ENCODE assay signal across 8 cellular contexts in genomic region chr10:125160856-125161569, GRCh38. TPM values are rescaled to one million over a fixed set of nuclear protein-coding genes. Genes with fewer than 3 reads are reported as not detected.
A peak's percentile ranks its signal among the peaks of the same experiment; 100 is the strongest.
DNase-seq lines count a peak whose midpoint lies in the region; ATAC-seq, FAIRE-seq and TF ChIP-seq lines count a peak whose summit lies in the region.

No MANE protein-coding gene starts in this region.

- ATAC-seq in psoas muscle (peak; percentile 66 to 80 (median 80)), HG02678 (IDR thresholded peaks at IDR 0.05; ENCODE audit: unreplicated experiment) (no peak)

- CTCF ChIA-PET in OCI-LY7 (lab: Charles Lee; ENCODE audit: unreplicated experiment) = no interaction called here

- intact Hi-C loops in OCI-LY7 (cut with micrococcal nuclease; ENCODE audit: unreplicated experiment) = no loop called here
- intact Hi-C loops in psoas muscle (cut with DNase I) = loop anchor here (2.0 to 10.0 kb wide), 4 partner anchors 182 to 556 kb away; partner anchors contain the start of gene EDRF1 (in 1 of the 2)

- DNase-seq in DMS 273 (lab: John Stamatoyannopoulos, UW; ENCODE audit: unreplicated experiment) = peak; percentile 93
- peak; percentile 80 to 88 for DNase-seq in HL-60 (ENCODE audit: low read depth in 1 of 2, low spot score in 1 of 2)
- no peak for DNase-seq in OCI-LY7 (ENCODE audit: low spot score)
- peak in 47 of 51 donors; percentile 31 to 82 (median 66) for DNase-seq in hypothalamus (lab: John Stamatoyannopoulos, UW)
- peak; percentile 83 to 89 for DNase-seq in psoas muscle
- DNase-seq in GM19239 (ENCODE audit: insufficient read length, low spot score) = no peak

- H3K9me3 Mint-ChIP-seq in brain = peaks cover 0 to 3% (median 0%) of the 10 kb centered on the region in 5 experiments

- H3K4me3 ChIP-seq in HL-60 (replicated peaks; ENCODE audit: insufficient read depth, low read length) = peak overlapping the region; percentile 76
- no peak overlapping the region for H3K4me3 ChIP-seq in OCI-LY7 (ENCODE audit: low read depth, low read length, poor library complexity, severe bottlenecking)
- H3K4me3 ChIP-seq in psoas muscle = peak overlapping the region; percentile 93

- H4K20me1 ChIP-seq in OCI-LY7 (ENCODE audit: insufficient read depth, low read length) = no peaks in the 10 kb centered on the region; the same call in 1 of the 2 replicates

- no peaks in the 10 kb centered on the region for H3K27me3 Mint-ChIP-seq in brain

- H2AFZ ChIP-seq in OCI-LY7 (ENCODE audit: low read length) = no peak overlapping the region

- WGBS in psoas muscle, 3 donors = 0% methylated on average over 35 to 68 of the region's 68 CpGs

- H3K4me1 ChIP-seq in OCI-LY7 (ENCODE audit: insufficient read depth, low read length, poor library complexity, severe bottlenecking) = no peaks in the 10 kb centered on the region
- H3K4me1 ChIP-seq in psoas muscle = peaks cover 24% of the 10 kb centered on the region

- H3K9me3 ChIP-seq in OCI-LY7 (ENCODE audit: low read length) = no peaks in the 10 kb centered on the region
- H3K9me3 ChIP-seq in psoas muscle = no peaks in the 10 kb centered on the region

- H3K27ac ChIP-seq in HL-60 (replicated peaks) (peak overlapping the region; percentile 91), OCI-LY7 (ENCODE audit: low read depth, low read length, poor library complexity, severe bottlenecking) (no peak overlapping the region), psoas muscle (peak overlapping the region; percentile 98)

- TF ChIP-seq CTCF in HL-60 (IDR thresholded peaks at IDR 0.05; ENCODE audit: insufficient read depth, low read length) = no peak
- no peak for TF ChIP-seq CTCF in OCI-LY7 (conservative IDR thresholded peaks at IDR 0.05; ENCODE audit: low read length)
- peak in 1 of 2 experiments; percentile 66 for TF ChIP-seq CTCF in brain (conservative IDR thresholded peaks at IDR 0.05)
- TF ChIP-seq CTCF in psoas muscle (IDR thresholded peaks at IDR 0.05) = no peak

- H3K36me3 ChIP-seq in OCI-LY7 (ENCODE audit: insufficient read depth, low read length) (no peaks in the 10 kb centered on the region), psoas muscle (ENCODE audit: insufficient read depth in 1 of 2, low read depth in 1 of 2) (no peaks in the 10 kb centered on the region)

- H3K4me2 ChIP-seq in OCI-LY7 (ENCODE audit: low read length) = 0 out of 2 replicates have a peak overlapping the region, but pooled peaks have one; percentile 32

- POLR2A ChIA-PET in OCI-LY7 (lab: Charles Lee) = interaction anchor here (0.6 kb wide), 1 partner anchor 1010 kb away, joined by 4 read pairs; no protein-coding TSS in a partner anchor

- no peak for FAIRE-seq in GM19239 (lab: Jason Lieb, UNC)

- H3K9me2 ChIP-seq in OCI-LY7 (ENCODE audit: insufficient read depth, low read length) = no peaks in the 10 kb centered on the region

- H3K27me3 ChIP-seq in HL-60 (ENCODE audit: insufficient read depth, poor library complexity, severe bottlenecking) = no peaks in the 10 kb centered on the region
- H3K27me3 ChIP-seq in psoas muscle (ENCODE audit: insufficient read depth in 3 of 3, low read length in 2 of 3) = no peaks in the 10 kb centered on the region

- H3K79me2 ChIP-seq in OCI-LY7 (ENCODE audit: insufficient read depth, low read depth, low read length) = no peaks in the 10 kb centered on the region

- peak overlapping the region; percentile 62 to 95 (median 82) for H3K27ac Mint-ChIP-seq in brain

- peak overlapping the region; percentile 85 to 89 (median 87) for H3K4me3 Mint-ChIP-seq in brain

- H3K4me1 Mint-ChIP-seq in brain = peaks cover 31% of the 10 kb centered on the region

- no peaks in the 10 kb centered on the region for H3K36me3 Mint-ChIP-seq in brain

- BruUV-seq in OCI-LY7 (replicated peaks; lab: Mats Ljungman, UMichigan) = no TSS peak

RNA-seq across cellular contexts. Expression of gene CTBP2, which starts 0.7 kb away (rescaled TPM):
- total RNA-seq in OCI-LY7 (2014; rRNA removed; shearing (Covaris generic)) = not detected in 2 replicates
- total RNA-seq in OCI-LY7 (2022) = not detected in 2 replicates
- 37.8 TPM for polyA plus RNA-seq in brain (ENCODE audit: insufficient read depth, low read depth, low replicate concordance)
- total RNA-seq in psoas muscle = 10 to 100 TPM; 31.8 to 49.8 (median 33.8) TPM
- 10 to 100 TPM; 14.7 to 41.8 (median 15.2) TPM for polyA plus RNA-seq in psoas muscle

Comparison
In these comparisons a context has a peak if more than half of its experiments do, and no peak if none do; other contexts are left out.
1. DNase-seq: peak in DMS 273 (single experiment), HL-60 (2 of 2), hypothalamus (47 of 51) and psoas muscle (2 of 2); none in OCI-LY7 (single experiment) and GM19239 (single experiment).
2. RNA of gene CTBP2, which starts 0.7 kb away (total RNA-seq): 31.8 to 49.8 TPM in psoas muscle; not detected in OCI-LY7; every median in the first group is over 10 times any median in the second.